ENCODE assay signal across 22 cellular contexts in genomic region chr1:29584362-29584761, GRCh38.
"Had no signal": no experiment of that assay in that cellular context is flagged by ENCODE, and none has a peak within 500 bp of the region (broad histone marks: within the 10 kb centered on the region; RNA-seq: fewer than 3 reads in every experiment).

No MANE protein-coding gene starts in this region.

- H3K9me3 Mint-ChIP-seq: dendritic cell treated with granulocyte-macrophage colony-stimulating factor and Interleukin-4, amounts not matched to agents 40 ng/mL and 50 ng/mL, for 4 days; effector memory CD8-positive, alpha-beta T cell; stimulated activated naive CD8-positive, alpha-beta T cell treated with anti-CD3 and anti-CD28 coated beads, Interleukin-15, Interleukin-2, amounts not matched to agents 100 ng/mL and 50 ng/mL, for 24 hours had no signal

- H3K36me3 Mint-ChIP-seq: naive B cell; stimulated activated memory B cell treated with anti-CD40 and anti-IgM and Interleukin-4, amounts not matched to agents 10 μg/mL and 1 μg/mL and 100 μg/mL, for 72 hours had no signal

- H3K4me1 Mint-ChIP-seq: naive B cell; nephron; stimulated activated memory B cell treated with anti-CD40 and anti-IgM and Interleukin-4, amounts not matched to agents 10 μg/mL and 1 μg/mL and 100 μg/mL, for 72 hours had no signal

- H3K9me3 ChIP-seq: heart left ventricle, left lung, lower lobe of right lung, neutrophil, spleen, tibial artery, upper lobe of left lung, uterus had no signal

- H3K4me3 Mint-ChIP-seq: dendritic cell treated with granulocyte-macrophage colony-stimulating factor and Interleukin-4, amounts not matched to agents 40 ng/mL and 50 ng/mL, for 4 days; effector memory CD8-positive, alpha-beta T cell; naive B cell; nephron; stimulated activated memory B cell treated with anti-CD40 and anti-IgM and Interleukin-4, amounts not matched to agents 10 μg/mL and 1 μg/mL and 100 μg/mL, for 72 hours; stimulated activated naive CD8-positive, alpha-beta T cell treated with anti-CD3 and anti-CD28 coated beads, Interleukin-15, Interleukin-2, amounts not matched to agents 100 ng/mL and 50 ng/mL, for 24 hours had no signal

- H3K27ac ChIP-seq: heart left ventricle, left lung, lower lobe of right lung, neutrophil, spleen, tibial artery, upper lobe of left lung, uterus had no signal

- FAIRE-seq: endothelial cell of umbilical vein, frontal cortex had no signal

- H3K4me1 ChIP-seq: heart left ventricle, left lung, lower lobe of right lung, spleen, tibial artery, upper lobe of left lung, uterus had no signal

- H3K36me3 ChIP-seq: heart left ventricle, left lung, lower lobe of right lung, neutrophil, spleen, tibial artery, upper lobe of left lung, uterus had no signal

- H3K27me3 ChIP-seq: upper lobe of left lung, uterus had no signal

- DNase-seq: effector memory CD8-positive, alpha-beta T cell; heart left ventricle; hippocampal formation; left lung; lower lobe of right lung; mesendoderm; naive B cell; posterior cingulate gyrus; spleen; stimulated activated CD4-positive, alpha-beta T cell treated with anti-CD3 and anti-CD28 coated beads, Interleukin-15, amount 100 ng/mL, for 24 hours; stimulated activated CD4-positive, alpha-beta T cell treated with anti-CD3 and anti-CD28 coated beads, Interleukin-1b, Interleukin-23, amount 100 ng/mL, for 48 hours; stimulated activated CD4-positive, alpha-beta T cell treated with anti-CD3 and anti-CD28 coated beads, Interleukin-4, amount 100 ng/mL, for 24 hours; tibial artery; upper lobe of left lung; uterus had no signal

- H3K27ac Mint-ChIP-seq: dendritic cell treated with granulocyte-macrophage colony-stimulating factor and Interleukin-4, amounts not matched to agents 40 ng/mL and 50 ng/mL, for 4 days; effector memory CD8-positive, alpha-beta T cell; naive B cell; nephron; stimulated activated memory B cell treated with anti-CD40 and anti-IgM and Interleukin-4, amounts not matched to agents 10 μg/mL and 1 μg/mL and 100 μg/mL, for 72 hours; stimulated activated naive CD8-positive, alpha-beta T cell treated with anti-CD3 and anti-CD28 coated beads, Interleukin-15, Interleukin-2, amounts not matched to agents 100 ng/mL and 50 ng/mL, for 24 hours had no signal

- H3K4me3 ChIP-seq: heart left ventricle, left lung, lower lobe of right lung, spleen, tibial artery, upper lobe of left lung, uterus had no signal
